In the genomic region with DNA sequence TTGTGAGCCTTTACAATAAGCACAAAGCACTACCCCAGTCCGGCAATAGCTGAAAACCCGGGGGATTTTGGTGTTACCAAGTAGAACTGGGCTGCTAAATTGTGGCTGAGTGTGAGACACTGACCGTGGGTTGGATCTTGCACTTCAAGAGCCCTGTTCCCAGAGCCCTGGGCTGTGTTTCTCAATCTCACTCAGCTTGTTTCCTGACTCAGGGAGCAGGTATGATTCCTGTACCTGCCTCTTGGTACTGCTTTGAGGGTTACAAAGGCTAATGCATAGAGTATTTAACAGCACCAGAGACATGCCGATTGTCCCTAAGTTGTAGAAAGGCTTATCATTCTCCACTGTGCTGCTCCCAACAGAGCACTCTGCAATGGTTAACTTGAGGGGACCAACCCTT, we compare ENCODE assay signal across 25 cellular contexts.
"Had no signal": no experiment of that assay in that cellular context is flagged by ENCODE, and none has a peak within 500 bp of the region (broad histone marks: within the 10 kb centered on the region; RNA-seq: fewer than 3 reads in every experiment).

No MANE protein-coding gene starts in this region.

- H3K4me3 Mint-ChIP-seq: dendritic cell treated with granulocyte-macrophage colony-stimulating factor and Interleukin-4, amounts not matched to agents 40 ng/mL and 50 ng/mL, for 4 days; effector memory CD8-positive, alpha-beta T cell; memory B cell had no signal

- H3K27me3 ChIP-seq: colonic mucosa, left lung had no signal

- H3K36me3 Mint-ChIP-seq: memory B cell had no signal

- ATAC-seq: effector memory CD8-positive, alpha-beta T cell; gastrocnemius medialis; left cardiac atrium; left ventricle myocardium superior had no signal

- H3K9me3 Mint-ChIP-seq: effector memory CD8-positive, alpha-beta T cell; memory B cell had no signal

- H3K36me3 ChIP-seq: colonic mucosa, esophagus squamous epithelium, gastrocnemius medialis, heart right ventricle, left lung, lower lobe of right lung had no signal

- H3K4me3 ChIP-seq: colonic mucosa, esophagus squamous epithelium, gastrocnemius medialis, heart right ventricle, left lung, lower lobe of right lung had no signal

- H3K4me1 Mint-ChIP-seq: memory B cell had no signal

- H3K4me1 ChIP-seq: colonic mucosa, esophagus squamous epithelium, gastrocnemius medialis, heart right ventricle, left lung, lower lobe of right lung had no signal

- H3K27ac ChIP-seq: colonic mucosa, epithelial cell of prostate, esophagus squamous epithelium, gastrocnemius medialis, heart right ventricle, left lung, lower lobe of right lung had no signal

- DNase-seq: cerebellar nuclear complex; colonic mucosa; cortex of kidney; effector CD8-positive, alpha-beta T cell; effector memory CD8-positive, alpha-beta T cell; erythroblast; esophagus squamous epithelium; foreskin fibroblast; foreskin melanocyte; gastrocnemius medialis; glutamatergic neuron; heart right ventricle; hippocampal formation; left cardiac atrium; left ventricle myocardium superior; lower lobe of right lung; mesendoderm; midbrain had no signal

- H3K27me3 Mint-ChIP-seq: dendritic cell treated with granulocyte-macrophage colony-stimulating factor and Interleukin-4, amounts not matched to agents 40 ng/mL and 50 ng/mL, for 4 days had no signal

- H3K9me3 ChIP-seq: colonic mucosa, gastrocnemius medialis had no signal

- H3K27ac Mint-ChIP-seq: dendritic cell treated with granulocyte-macrophage colony-stimulating factor and Interleukin-4, amounts not matched to agents 40 ng/mL and 50 ng/mL, for 4 days; effector memory CD8-positive, alpha-beta T cell; memory B cell had no signal

- FAIRE-seq: endothelial cell of umbilical vein, islet of Langerhans, keratinocyte had no signal
